ENCODE assay signal across 7 cellular contexts in the genomic region with DNA sequence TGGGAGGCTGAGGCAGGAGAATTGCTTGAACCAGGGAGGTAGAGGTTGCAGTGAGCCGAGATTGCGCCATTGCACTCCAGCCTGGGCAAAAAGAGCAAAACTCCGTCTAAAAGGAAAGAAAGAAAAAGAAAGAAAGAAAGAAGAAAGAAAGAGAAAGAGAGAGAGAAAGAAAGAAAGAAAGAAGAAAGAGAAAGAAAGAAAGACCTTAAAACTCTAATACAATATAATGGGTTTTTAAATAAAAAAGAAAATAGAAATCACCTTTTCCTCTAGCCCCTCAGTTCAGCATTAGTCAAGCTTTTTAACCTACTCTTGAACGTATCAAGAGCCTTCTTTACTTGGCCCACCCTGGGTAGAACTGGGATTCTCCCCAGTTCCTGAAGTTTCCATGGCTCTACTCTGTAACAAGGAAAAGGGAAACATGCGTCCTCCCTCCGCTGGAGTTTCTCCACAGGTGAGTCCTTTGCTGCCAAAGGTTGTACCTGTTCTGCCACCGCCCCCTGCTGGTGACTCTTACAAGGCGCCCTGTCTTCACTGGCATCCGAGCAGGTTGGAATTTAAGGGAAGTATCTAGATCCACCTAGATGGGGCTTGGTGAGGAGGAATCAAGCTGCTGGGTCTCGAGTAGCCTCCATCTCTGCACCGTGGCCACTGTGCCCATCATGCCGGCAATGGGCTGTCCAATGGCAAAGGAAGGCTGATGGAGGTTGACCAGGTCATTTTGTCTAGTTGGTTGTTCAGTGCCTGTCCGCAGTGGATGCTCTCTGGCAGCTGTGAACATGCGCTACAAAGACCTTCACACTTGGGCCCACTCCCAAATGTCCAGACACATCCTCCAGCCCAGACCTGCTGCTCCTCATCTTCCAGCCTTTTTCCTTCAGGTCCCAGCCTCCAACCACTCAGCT. TPM values are rescaled to one million over a fixed set of nuclear protein-coding genes. Genes with fewer than 3 reads are reported as not detected.
DNase-seq lines count a peak whose midpoint lies in the region; ATAC-seq and TF ChIP-seq lines count a peak whose summit lies in the region.

No MANE protein-coding gene starts in this region.

- peak; percentile 74 for ATAC-seq in activated CD4-positive, alpha-beta T cell treated with anti-CD3 and anti-CD28 coated beads for 36 hours
- peak; percentile 52 for ATAC-seq in stimulated activated effector memory CD8-positive, alpha-beta T cell treated with anti-CD3 and anti-CD28 coated beads, Interleukin-12 subunit alpha, Interleukin-12 subunit beta, amount 100 ng/mL, for 72 hours

- CTCF ChIA-PET in activated CD4-positive, alpha-beta T cell treated with anti-CD3 and anti-CD28 coated beads for 36 hours (lab: Charles Lee), result interaction anchor here (0.6 to 11.3 kb wide), 29 partner anchors 8 to 244 kb away, joined by 3 to 128 read pairs (median 4); a partner anchor contains a TSS

- H3K4me1 Mint-ChIP-seq in activated CD4-positive, alpha-beta T cell treated with anti-CD3 and anti-CD28 coated beads for 36 hours, result peaks cover 10% of the 10 kb centered on the region
- peaks cover 9% of the 10 kb centered on the region for H3K4me1 Mint-ChIP-seq in stimulated activated effector memory CD8-positive, alpha-beta T cell treated with anti-CD3 and anti-CD28 coated beads, Interleukin-12 subunit alpha, Interleukin-12 subunit beta, amount 100 ng/mL, for 72 hours

- no peak overlapping the region for H3K4me3 Mint-ChIP-seq in activated CD4-positive, alpha-beta T cell treated with anti-CD3 and anti-CD28 coated beads for 36 hours
- H3K4me3 Mint-ChIP-seq in stimulated activated effector memory CD8-positive, alpha-beta T cell treated with anti-CD3 and anti-CD28 coated beads, Interleukin-12 subunit alpha, Interleukin-12 subunit beta, amount 100 ng/mL, for 72 hours, result no peak overlapping the region

- POLR2A ChIA-PET in activated CD4-positive, alpha-beta T cell treated with anti-CD3 and anti-CD28 coated beads for 36 hours (lab: Charles Lee), result no interaction called here

- no peak overlapping the region for H3K27ac Mint-ChIP-seq in activated CD4-positive, alpha-beta T cell treated with anti-CD3 and anti-CD28 coated beads for 36 hours
- no peak overlapping the region for H3K27ac Mint-ChIP-seq in stimulated activated effector memory CD8-positive, alpha-beta T cell treated with anti-CD3 and anti-CD28 coated beads, Interleukin-12 subunit alpha, Interleukin-12 subunit beta, amount 100 ng/mL, for 72 hours

- TF ChIP-seq CTCF in GM20000 (IDR thresholded peaks at IDR 0.05; ENCODE audit: extremely low read depth, missing control alignments), result peak; percentile 88
- peak; percentile 87 for TF ChIP-seq CTCF in choroid plexus epithelial cell (conservative IDR thresholded peaks at IDR 0.05; ENCODE audit: low read depth, low read length)

- no peaks in the 10 kb centered on the region for H3K9me3 Mint-ChIP-seq in activated CD4-positive, alpha-beta T cell treated with anti-CD3 and anti-CD28 coated beads for 36 hours (ENCODE audit: low read depth)
- no peaks in the 10 kb centered on the region for H3K9me3 Mint-ChIP-seq in stimulated activated effector memory CD8-positive, alpha-beta T cell treated with anti-CD3 and anti-CD28 coated beads, Interleukin-12 subunit alpha, Interleukin-12 subunit beta, amount 100 ng/mL, for 72 hours

- H3K36me3 Mint-ChIP-seq in activated CD4-positive, alpha-beta T cell treated with anti-CD3 and anti-CD28 coated beads for 36 hours (ENCODE audit: low read depth), result no peaks in the 10 kb centered on the region
- H3K36me3 Mint-ChIP-seq in stimulated activated effector memory CD8-positive, alpha-beta T cell treated with anti-CD3 and anti-CD28 coated beads, Interleukin-12 subunit alpha, Interleukin-12 subunit beta, amount 100 ng/mL, for 72 hours, result no peaks in the 10 kb centered on the region

- H3K4me3 ChIP-seq in choroid plexus epithelial cell (ENCODE audit: low read depth, low read length), result no peak overlapping the region

- peak; percentile 70 for DNase-seq in GM20000 (ENCODE audit: low spot score)
- DNase-seq in NCI-H2171 (lab: John Stamatoyannopoulos, UW), result peak; percentile 59
- peak; percentile 90 for DNase-seq in activated CD4-positive, alpha-beta T cell treated with anti-CD3 and anti-CD28 coated beads for 36 hours
- DNase-seq in choroid plexus epithelial cell (ENCODE audit: low read depth), result peak; percentile 55
- peak; percentile 89 for DNase-seq in mesenteric fat pad (ENCODE audit: low spot score)
- DNase-seq in stimulated activated effector memory CD8-positive, alpha-beta T cell treated with anti-CD3 and anti-CD28 coated beads, Interleukin-12 subunit alpha, Interleukin-12 subunit beta, amount 100 ng/mL, for 72 hours (ENCODE audit: low spot score in 2 of 2), result peak in 1 of 2 donors; percentile 81
- DNase-seq in occipital lobe (lab: John Stamatoyannopoulos, UW), result no peak

- intact Hi-C loops in activated CD4-positive, alpha-beta T cell treated with anti-CD3 and anti-CD28 coated beads for 36 hours (cut with DNase I, micrococcal nuclease), result loop anchor here (1.0 to 5.0 kb wide), 4 partner anchors 72 to 644 kb away; no protein-coding TSS in a partner anchor

- peaks cover 7% of the 10 kb centered on the region for H3K27me3 Mint-ChIP-seq in activated CD4-positive, alpha-beta T cell treated with anti-CD3 and anti-CD28 coated beads for 36 hours

RNA-seq across cellular contexts. Expression of a gene that starts 20.6 kb away (rescaled TPM):
- not detected for total RNA-seq in activated CD4-positive, alpha-beta T cell treated with anti-CD3 and anti-CD28 coated beads for 36 hours
- total RNA-seq in mesenteric fat pad (1.6 TPM), occipital lobe (3.9 TPM)
